Comparison of ENCODE assay signal across 11 cellular contexts in the genomic region with DNA sequence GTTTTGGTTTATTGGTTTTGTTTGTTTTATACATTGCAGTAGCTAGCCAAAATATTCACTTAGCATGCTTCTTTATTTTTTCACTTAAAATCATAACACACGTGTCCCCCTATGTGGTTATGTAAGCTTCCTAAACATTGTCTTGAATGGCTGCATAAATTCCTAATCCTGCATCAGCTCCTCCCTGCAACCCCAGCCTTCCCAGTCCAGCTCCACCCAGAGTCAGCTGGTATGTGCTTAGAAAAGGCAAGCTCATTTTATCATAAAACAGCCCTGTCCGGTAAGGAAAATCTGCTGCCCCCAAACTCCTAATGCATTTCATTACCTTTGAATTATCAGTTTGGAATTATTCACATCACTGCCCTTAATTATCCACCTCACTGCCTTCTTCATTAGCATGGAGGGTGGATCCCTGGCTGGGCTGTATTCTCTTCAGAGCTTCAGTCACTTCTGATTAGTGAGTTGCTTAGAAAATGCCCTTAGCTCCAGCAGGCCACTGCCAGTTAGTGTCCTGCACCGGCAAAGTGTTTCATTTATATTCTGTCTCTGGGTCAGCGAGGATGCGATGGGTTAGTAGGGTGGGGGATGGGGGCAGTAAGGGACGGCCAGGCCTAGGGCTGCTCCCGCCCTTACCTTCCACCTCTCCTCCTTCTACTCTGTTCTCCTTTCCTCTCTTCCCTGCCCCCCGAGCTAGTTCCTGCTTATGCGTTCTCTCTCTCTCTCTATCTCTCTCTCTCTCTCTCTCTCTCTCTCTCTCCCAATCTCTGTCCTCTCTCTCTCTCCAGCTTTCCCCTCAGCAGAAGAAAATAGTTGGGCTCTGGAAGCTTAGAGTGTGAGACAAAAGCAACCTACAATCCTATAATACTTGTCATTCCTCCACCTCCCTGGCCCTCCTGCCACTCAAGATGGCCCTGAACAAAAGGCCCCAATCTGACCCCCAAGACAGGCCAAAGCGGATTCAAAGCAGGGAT.
DNase-seq lines count a peak whose midpoint lies in the region; ATAC-seq, FAIRE-seq and TF ChIP-seq lines count a peak whose summit lies in the region.
"Had no signal": no experiment of that assay in that cellular context is flagged by ENCODE, and none has a peak within 500 bp of the region (broad histone marks: within the 10 kb centered on the region; RNA-seq: fewer than 3 reads in every experiment).

No MANE protein-coding gene starts in this region.

- H3K4me1 Mint-ChIP-seq in activated T-cell treated with anti-CD3 and anti-CD28 coated beads, Interleukin-2, amount 50 U/mL, for 24 hours (ENCODE audit: low read depth): peaks cover 34% of the 10 kb centered on the region

- TF ChIP-seq CTCF in K562 (IDR thresholded peaks at IDR 0.05 in 2 of 3, conservative IDR thresholded peaks at IDR 0.05 in 1 of 3; ENCODE audit: insufficient read depth in 2 of 3, low read depth in 1 of 3, low read length in 3 of 3) (no peak), stomach (IDR thresholded peaks at IDR 0.05) (no peak)

- TF ChIP-seq POLR2A in K562 (conservative IDR thresholded peaks at IDR 0.05) (no peak), stomach (IDR thresholded peaks at IDR 0.05) (no peak)

- no peaks in the 10 kb centered on the region for H3K36me3 Mint-ChIP-seq in activated T-cell treated with anti-CD3 and anti-CD28 coated beads, Interleukin-2, amount 50 U/mL, for 24 hours (ENCODE audit: low read depth)

- H3K27me3 Mint-ChIP-seq in activated T-cell treated with anti-CD3 and anti-CD28 coated beads, Interleukin-2, amount 50 U/mL, for 24 hours: no peaks in the 10 kb centered on the region

- H4K20me1 ChIP-seq in K562 (replicated peaks; ENCODE audit: control insufficient read depth, insufficient read depth, low read length): no peaks in the 10 kb centered on the region

- 61% methylated on average over 7 of the region's 10 CpGs for WGBS in K562 (ENCODE audit: insufficient coverage, low coverage, missing lambda C conversion rate)
- 70 to 78% (median 72%) methylated on average over 10 of the region's 10 CpGs for WGBS in stomach, 5 donors

- no peaks in the 10 kb centered on the region for H3K9me3 Mint-ChIP-seq in activated T-cell treated with anti-CD3 and anti-CD28 coated beads, Interleukin-2, amount 50 U/mL, for 24 hours

- no peak overlapping the region for H3K4me3 Mint-ChIP-seq in activated T-cell treated with anti-CD3 and anti-CD28 coated beads, Interleukin-2, amount 50 U/mL, for 24 hours

- intact Hi-C loops in K562 (cut with micrococcal nuclease) (no loop called here), stomach (cut with DNase I; ENCODE audit: low total_unique reads) (no loop called here)

- peak; percentile 48; the same call in 2 of the 3 replicates for ATAC-seq in K562
- ATAC-seq in HG02642 (IDR thresholded peaks at IDR 0.05; ENCODE audit: poor library complexity, unreplicated experiment): no peak
- no peak for ATAC-seq in HG03439 (IDR thresholded peaks at IDR 0.05; ENCODE audit: unreplicated experiment)

- H3K27ac ChIP-seq in K562 (ENCODE audit: extremely low read depth, low read depth, low read length) (no peak overlapping the region; the same call in 2 of the 3 replicates), stomach (peak overlapping the region in 3 of 5 donors; percentile 37 to 75 (median 56))

- no peak for DNase-seq in activated T-cell treated with anti-CD3 and anti-CD28 coated beads, Interleukin-2, amount 50 U/mL, for 24 hours
- DNase-seq in activated T-cell treated with anti-CD3 and anti-CD28 coated beads, Interleukin-2, amount 50 U/mL, for 48 hours: no peak
- DNase-seq in K562 (ENCODE audit: extremely low read depth in 1 of 4, low spot score in 3 of 4) (no peak), iPS-NIHi7 (ENCODE audit: extremely low spot score) (peak; percentile 28), stomach (no peak), NCI-H1105 treated with DMSO at 0.1 percent for 48 hours (lab: John Stamatoyannopoulos, UW) (no peak)
- DNase-seq: activated gamma-delta T cell treated with Interleukin-2 at 50 U/mL for 16 hours, NCI-H82 had no signal

- H2AFZ ChIP-seq in K562 (ENCODE audit: low read depth, low read length): peak overlapping the region; percentile 84

- H3K4me2 ChIP-seq in K562 (ENCODE audit: insufficient read depth, low read length): peak overlapping the region; percentile 13; the same call in 1 of the 2 replicates

- CTCF ChIA-PET in K562 (lab: Yijun Ruan, JAX; ENCODE audit: low intra/inter-chr PET ratio): no interaction called here

- no peak for FAIRE-seq in K562 (lab: Jason Lieb, UNC)

- H3K27ac Mint-ChIP-seq in activated T-cell treated with anti-CD3 and anti-CD28 coated beads, Interleukin-2, amount 50 U/mL, for 24 hours: peak overlapping the region; percentile 49

- no peak for TF ChIP-seq EP300 in K562 (IDR thresholded peaks at IDR 0.05; ENCODE audit: low read length)
- TF ChIP-seq EP300 in stomach (IDR thresholded peaks at IDR 0.05): no peak

- H3K9ac ChIP-seq in K562 (ENCODE audit: insufficient read depth in 1 of 2, low read depth in 2 of 2, low read length in 2 of 2): 0 out of 4 replicates have a peak overlapping the region, but pooled peaks of 1 of the 2 experiments have one; percentile 10

- H3K4me1 ChIP-seq in K562 (replicated peaks in 1 of 2; ENCODE audit: control insufficient read depth in 2 of 2, insufficient read depth in 2 of 2, low read length in 2 of 2) (peaks cover 5 to 19% of the 10 kb centered on the region in 2 experiments; a peak in 4 of 5 replicates), stomach (peaks cover 4 to 30% (median 14%) of the 10 kb centered on the region in 4 donors)

- H3K4me3 ChIP-seq in K562 (no peak overlapping the region), stomach (no peak overlapping the region)

- no peaks in the 10 kb centered on the region for H3K36me3 ChIP-seq in K562 (ENCODE audit: control insufficient read depth, insufficient read depth, low read length)
- H3K36me3 ChIP-seq in stomach: no peaks in the 10 kb centered on the region
- H3K36me3 ChIP-seq: neutrophil had no signal

- H3K9me3 ChIP-seq in K562 (replicated peaks; ENCODE audit: control insufficient read depth, insufficient read depth, low read depth, low read length) (no peaks in the 10 kb centered on the region), stomach (no peaks in the 10 kb centered on the region)
- H3K9me3 ChIP-seq: neutrophil had no signal

- H3K27me3 ChIP-seq in K562 (ENCODE audit: control insufficient read depth in 2 of 2, insufficient read depth in 2 of 2, low read length in 2 of 2) (no peaks in the 10 kb centered on the region), stomach (no peaks in the 10 kb centered on the region)
- H3K27me3 ChIP-seq: neutrophil had no signal

- no peaks in the 10 kb centered on the region for H3K79me2 ChIP-seq in K562 (ENCODE audit: control insufficient read depth, insufficient read depth, low read length)

- no peak for TF ChIP-seq RAD21 in K562 (CRISPR knock-in tag; conservative IDR thresholded peaks at IDR 0.05 in 1 of 2, IDR thresholded peaks at IDR 0.05 in 1 of 2)

- POLR2A ChIA-PET in K562 (lab: Yijun Ruan, JAX): interaction anchor here (0.5 to 1.5 kb wide), 2 partner anchors 23 to 192 kb away, joined by 3 to 8 read pairs; no protein-coding TSS in a partner anchor

- no peaks in the 10 kb centered on the region for H3K9me1 ChIP-seq in K562 (ENCODE audit: control insufficient read depth, insufficient read depth, low read length)

- BruUV-seq in K562 (replicated peaks; lab: Mats Ljungman, UMichigan): no TSS peak

- in situ Hi-C loops in K562 (cut with MboI): no loop called here

TF ChIP-seq in K562, 482 proteins besides CTCF, POLR2A, EP300 and RAD21:
- TF ChIP-seq KDM1A (IDR thresholded peaks at IDR 0.05): 0 out of 4 replicates have a peak, but pooled peaks of 1 of the 2 experiments have one; percentile 19
- TF ChIP-seq HDAC1 (IDR thresholded peaks at IDR 0.05): 0 out of 4 replicates have a peak, but pooled peaks of 1 of the 2 experiments have one; percentile 33
- TF ChIP-seq NELFE (IDR thresholded peaks at IDR 0.05; ENCODE audit: insufficient read depth, insufficient read length): no peak
